ENCODE assay signal across 1 cellular context in the genomic region with DNA sequence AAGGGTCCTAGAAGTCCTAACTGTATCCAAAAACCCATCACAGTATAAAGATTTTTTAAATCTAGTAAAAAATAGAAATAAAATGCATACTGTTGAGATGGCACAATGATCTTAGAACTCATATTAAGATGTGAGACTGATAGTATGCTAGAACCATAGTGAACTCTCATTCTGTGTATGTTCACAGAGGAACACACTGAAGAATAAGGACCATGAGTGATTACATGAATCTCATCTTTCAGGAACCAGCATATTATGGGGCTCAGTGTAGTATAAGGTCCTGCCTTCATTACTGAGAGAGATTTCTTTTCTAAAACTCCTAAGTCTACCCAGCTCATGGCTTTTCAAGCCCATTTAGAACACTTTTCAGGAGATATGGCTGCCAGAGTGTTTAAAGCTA.
TF ChIP-seq lines count a peak whose summit lies in the region.

No MANE protein-coding gene starts in this region.

TF ChIP-seq in HepG2, 621 proteins besides CTCF, POLR2A, EP300 and RAD21 (continued from another document):
- TF ChIP-seq, protein P1, sequence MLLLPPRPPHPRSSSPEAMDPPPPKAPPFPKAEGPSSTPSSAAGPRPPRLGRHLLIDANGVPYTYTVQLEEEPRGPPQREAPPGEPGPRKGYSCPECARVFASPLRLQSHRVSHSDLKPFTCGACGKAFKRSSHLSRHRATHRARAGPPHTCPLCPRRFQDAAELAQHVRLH (CRISPR knock-in tag; IDR thresholded peaks at IDR 0.05; ENCODE audit: borderline replicate concordance, low read depth), result no peak
- TF ChIP-seq, protein P2, sequence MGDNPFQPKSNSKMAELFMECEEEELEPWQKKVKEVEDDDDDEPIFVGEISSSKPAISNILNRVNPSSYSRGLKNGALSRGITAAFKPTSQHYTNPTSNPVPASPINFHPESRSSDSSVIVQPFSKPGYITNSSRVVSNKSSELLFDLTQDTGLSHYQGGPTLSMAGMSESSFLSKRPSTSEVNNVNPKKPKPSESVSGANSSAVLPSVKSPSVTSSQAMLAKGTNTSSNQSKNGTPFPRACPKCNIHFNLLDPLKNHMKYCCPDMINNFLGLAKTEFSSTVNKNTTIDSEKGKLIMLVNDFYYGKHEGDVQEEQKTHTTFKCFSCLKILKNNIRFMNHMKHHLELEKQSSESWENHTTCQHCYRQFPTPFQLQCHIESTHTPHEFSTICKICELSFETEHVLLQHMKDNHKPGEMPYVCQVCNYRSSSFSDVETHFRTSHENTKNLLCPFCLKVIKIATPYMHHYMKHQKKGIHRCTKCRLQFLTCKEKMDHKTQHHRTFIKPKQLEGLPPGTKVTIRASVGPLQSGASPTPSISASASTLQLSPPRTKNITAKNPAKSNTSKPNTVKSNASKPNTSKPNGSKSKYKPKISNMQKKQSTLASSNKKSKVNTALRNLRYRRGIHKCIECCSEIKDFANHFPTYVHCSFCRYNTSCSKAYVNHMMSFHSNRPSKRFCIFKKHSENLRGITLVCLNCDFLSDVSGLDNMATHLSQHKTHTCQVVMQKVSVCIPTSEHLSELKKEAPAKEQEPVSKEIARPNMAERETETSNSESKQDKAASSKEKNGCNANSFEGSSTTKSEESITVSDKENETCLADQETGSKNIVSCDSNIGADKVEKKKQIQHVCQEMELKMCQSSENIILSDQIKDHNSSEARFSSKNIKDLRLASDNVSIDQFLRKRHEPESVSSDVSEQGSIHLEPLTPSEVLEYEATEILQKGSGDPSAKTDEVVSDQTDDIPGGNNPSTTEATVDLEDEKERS (CRISPR knock-in tag; IDR thresholded peaks at IDR 0.05), result no peak
- TF ChIP-seq, protein P3, sequence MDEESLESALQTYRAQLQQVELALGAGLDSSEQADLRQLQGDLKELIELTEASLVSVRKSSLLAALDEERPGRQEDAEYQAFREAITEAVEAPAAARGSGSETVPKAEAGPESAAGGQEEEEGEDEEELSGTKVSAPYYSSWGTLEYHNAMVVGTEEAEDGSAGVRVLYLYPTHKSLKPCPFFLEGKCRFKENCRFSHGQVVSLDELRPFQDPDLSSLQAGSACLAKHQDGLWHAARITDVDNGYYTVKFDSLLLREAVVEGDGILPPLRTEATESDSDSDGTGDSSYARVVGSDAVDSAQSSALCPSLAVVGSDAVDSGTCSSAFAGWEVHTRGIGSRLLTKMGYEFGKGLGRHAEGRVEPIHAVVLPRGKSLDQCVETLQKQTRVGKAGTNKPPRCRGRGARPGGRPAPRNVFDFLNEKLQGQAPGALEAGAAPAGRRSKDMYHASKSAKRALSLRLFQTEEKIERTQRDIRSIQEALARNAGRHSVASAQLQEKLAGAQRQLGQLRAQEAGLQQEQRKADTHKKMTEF (CRISPR knock-in tag; IDR thresholded peaks at IDR 0.05), result no peak
- TF ChIP-seq ZNF367 (CRISPR knock-in tag; IDR thresholded peaks at IDR 0.05; ENCODE audit: borderline replicate concordance), result no peak
- TF ChIP-seq POLR2G (IDR thresholded peaks at IDR 0.05; ENCODE audit: low read depth, low read length), result no peak
